Comparison of ENCODE assay signal across 21 cellular contexts in the genomic region with DNA sequence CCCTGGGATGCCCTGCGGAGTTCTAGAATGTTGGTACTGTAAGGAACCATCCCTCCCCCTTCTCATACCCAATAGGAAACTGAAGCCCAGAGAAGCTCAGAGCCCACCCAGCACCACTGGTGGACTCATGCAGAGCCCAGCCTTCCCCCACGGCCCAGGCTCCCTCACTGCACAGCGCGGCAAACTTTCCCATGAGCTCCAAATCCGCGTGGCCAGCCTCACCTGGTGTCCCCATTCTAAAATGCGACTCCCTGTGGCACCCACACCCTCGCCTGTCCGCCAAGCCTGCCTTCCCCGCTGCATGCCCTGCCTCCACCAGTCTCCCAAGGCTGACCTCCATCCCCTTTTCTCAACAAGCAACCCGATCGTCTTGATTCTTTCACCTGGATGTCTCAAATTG.
"Had no signal": no experiment of that assay in that cellular context is flagged by ENCODE, and none has a peak within 500 bp of the region (broad histone marks: within the 10 kb centered on the region; RNA-seq: fewer than 3 reads in every experiment).

No MANE protein-coding gene starts in this region.

- H3K36me3 ChIP-seq: left ventricle myocardium inferior, spleen, suprapubic skin, thoracic aorta, tibial artery, upper lobe of right lung, uterus had no signal

- DNase-seq: hypothalamus; immature natural killer cell; kidney; left ventricle myocardium inferior; midbrain; mucosa of descending colon; naive thymus-derived CD4-positive, alpha-beta T cell; nucleus accumbens; right cardiac atrium; small intestine; spleen; stimulated activated CD4-positive, alpha-beta T cell treated with anti-CD3 and anti-CD28 coated beads, Interleukin-4, amount 100 ng/mL, for 24 hours; stimulated activated naive CD4-positive, alpha-beta T cell; tibial artery; trophoblast cell; upper lobe of right lung; uterus had no signal

- H3K4me3 ChIP-seq: left ventricle myocardium inferior, mucosa of descending colon, spleen, suprapubic skin, thoracic aorta, tibial artery, upper lobe of right lung, uterus had no signal

- H3K27ac ChIP-seq: left ventricle myocardium inferior, parathyroid adenoma, spleen, suprapubic skin, thoracic aorta, tibial artery, upper lobe of right lung, uterus had no signal

- ATAC-seq: mucosa of descending colon; naive thymus-derived CD4-positive, alpha-beta T cell; right cardiac atrium; sciatic nerve; upper lobe of right lung had no signal

- H3K9me3 ChIP-seq: mucosa of descending colon, suprapubic skin, thoracic aorta, upper lobe of right lung, uterus had no signal

- H3K4me1 ChIP-seq: parathyroid adenoma, suprapubic skin, upper lobe of right lung, uterus had no signal

- H3K27me3 ChIP-seq: suprapubic skin, upper lobe of right lung, uterus had no signal
